ENCODE assay signal across 2 cellular contexts in genomic region chr19:50418186-50419021, GRCh38.
TF ChIP-seq lines count a peak whose summit lies in the region.

TSS of gene SPIB (plus strand) at chr19:50418938. CDS start at chr19:50418963, 25 bp downstream.

TF ChIP-seq in HepG2, 621 proteins besides CTCF, POLR2A, EP300 and RAD21:
- TF ChIP-seq MXD3 (CRISPR knock-in tag; IDR thresholded peaks at IDR 0.05) (no peak), AGO2 (optimal IDR thresholded peaks at IDR 0.05; ENCODE audit: low read depth, low read length) (peak; percentile 62)

TF ChIP-seq in SK-N-SH treated with all-trans-retinoic acid at 6 μM for 48 hours, 23 proteins besides CTCF, POLR2A, EP300 and RAD21:
- TF ChIP-seq ZNF70 (CRISPR knock-in tag; IDR thresholded peaks at IDR 0.05) (no peak), OSR1 (CRISPR knock-in tag; IDR thresholded peaks at IDR 0.05) (no peak), GLIS3 (CRISPR knock-in tag; IDR thresholded peaks at IDR 0.05) (no peak), TOX (CRISPR knock-in tag; IDR thresholded peaks at IDR 0.05; ENCODE audit: borderline replicate concordance) (no peak), TCF4 (CRISPR knock-in tag; IDR thresholded peaks at IDR 0.05; ENCODE audit: borderline replicate concordance) (no peak), ISL1 (CRISPR knock-in tag; IDR thresholded peaks at IDR 0.05) (no peak), PPARA (CRISPR knock-in tag; IDR thresholded peaks at IDR 0.05; ENCODE audit: borderline replicate concordance) (no peak), ZNF8 (CRISPR knock-in tag; IDR thresholded peaks at IDR 0.05) (no peak), BACH2 (CRISPR knock-in tag; IDR thresholded peaks at IDR 0.05; ENCODE audit: borderline replicate concordance) (no peak), ZC3H10 (CRISPR knock-in tag; IDR thresholded peaks at IDR 0.05) (no peak), POU6F1 (CRISPR knock-in tag; IDR thresholded peaks at IDR 0.05; ENCODE audit: borderline replicate concordance, low read depth) (no peak), ZFP30 (CRISPR knock-in tag; IDR thresholded peaks at IDR 0.05) (no peak), TSHZ2 (CRISPR knock-in tag; IDR thresholded peaks at IDR 0.05) (no peak), ZNF565 (CRISPR knock-in tag; conservative IDR thresholded peaks at IDR 0.05; ENCODE audit: low read depth) (no peak), CSRNP3 (CRISPR knock-in tag; IDR thresholded peaks at IDR 0.05) (no peak)
- TF ChIP-seq, protein P1, sequence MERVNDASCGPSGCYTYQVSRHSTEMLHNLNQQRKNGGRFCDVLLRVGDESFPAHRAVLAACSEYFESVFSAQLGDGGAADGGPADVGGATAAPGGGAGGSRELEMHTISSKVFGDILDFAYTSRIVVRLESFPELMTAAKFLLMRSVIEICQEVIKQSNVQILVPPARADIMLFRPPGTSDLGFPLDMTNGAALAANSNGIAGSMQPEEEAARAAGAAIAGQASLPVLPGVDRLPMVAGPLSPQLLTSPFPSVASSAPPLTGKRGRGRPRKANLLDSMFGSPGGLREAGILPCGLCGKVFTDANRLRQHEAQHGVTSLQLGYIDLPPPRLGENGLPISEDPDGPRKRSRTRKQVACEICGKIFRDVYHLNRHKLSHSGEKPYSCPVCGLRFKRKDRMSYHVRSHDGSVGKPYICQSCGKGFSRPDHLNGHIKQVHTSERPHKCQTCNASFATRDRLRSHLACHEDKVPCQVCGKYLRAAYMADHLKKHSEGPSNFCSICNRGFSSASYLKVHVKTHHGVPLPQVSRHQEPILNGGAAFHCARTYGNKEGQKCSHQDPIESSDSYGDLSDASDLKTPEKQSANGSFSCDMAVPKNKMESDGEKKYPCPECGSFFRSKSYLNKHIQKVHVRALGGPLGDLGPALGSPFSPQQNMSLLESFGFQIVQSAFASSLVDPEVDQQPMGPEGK (CRISPR knock-in tag; IDR thresholded peaks at IDR 0.05; ENCODE audit: borderline replicate concordance): no peak
